8 cellular contexts compared by ENCODE assay signal in the genomic region with DNA sequence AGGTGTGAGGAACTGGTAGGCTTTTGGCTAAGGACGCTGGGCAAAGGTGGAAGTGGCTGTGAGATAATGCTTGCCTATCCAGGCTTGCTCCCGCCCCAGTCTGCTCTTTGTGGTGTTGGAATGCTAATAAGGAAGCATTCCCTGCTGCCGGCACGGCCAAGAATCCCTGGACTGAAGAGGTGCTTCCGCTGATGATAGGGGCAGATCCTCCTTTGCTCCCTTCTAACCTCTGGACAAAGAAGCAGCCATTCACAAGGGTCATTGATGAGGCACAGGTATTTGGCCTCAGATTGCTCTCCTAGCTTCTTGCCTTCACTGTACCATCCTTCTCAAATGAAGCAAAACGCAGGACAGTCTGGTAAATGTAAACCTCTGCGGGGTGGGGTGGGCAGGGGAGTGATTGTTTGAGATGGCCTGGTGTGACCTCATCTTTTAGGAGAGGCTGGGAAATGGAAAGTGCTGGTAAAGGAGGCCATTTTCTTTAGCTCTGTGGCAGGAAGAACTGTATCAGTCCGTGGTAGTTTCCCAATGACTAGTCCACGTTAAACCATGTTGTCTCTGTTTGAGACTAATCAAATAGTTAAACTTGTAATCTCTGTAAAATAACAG. TPM values are rescaled to one million over a fixed set of nuclear protein-coding genes. Genes with fewer than 3 reads are reported as not detected.
A peak's percentile ranks its signal among the peaks of the same experiment; 100 is the strongest.
DNase-seq lines count a peak whose midpoint lies in the region; ATAC-seq and TF ChIP-seq lines count a peak whose summit lies in the region.

No MANE protein-coding gene starts in this region.

- no peak for TF ChIP-seq POLR2A in body of pancreas (IDR thresholded peaks at IDR 0.05)
- no peak for TF ChIP-seq POLR2A in suprapubic skin (IDR thresholded peaks at IDR 0.05)

- DNase-seq in NCI-H510A (lab: John Stamatoyannopoulos, UW) (peak; percentile 29), body of pancreas (peak; percentile 31 to 52 (median 41)), left colon (peak; percentile 81 to 88), suprapubic skin (ENCODE audit: low spot score in 2 of 2) (no peak), T-helper 9 cell (no peak), SKM-1 (lab: John Stamatoyannopoulos, UW; ENCODE audit: unreplicated experiment) (no peak)

- H3K4me1 ChIP-seq in body of pancreas (peaks cover 31% of the 10 kb centered on the region), suprapubic skin (peaks cover 36% of the 10 kb centered on the region)

- TF ChIP-seq EP300 in suprapubic skin (IDR thresholded peaks at IDR 0.05) = no peak

- H3K9me3 ChIP-seq in body of pancreas = no peaks in the 10 kb centered on the region
- no peaks in the 10 kb centered on the region for H3K9me3 ChIP-seq in suprapubic skin

- no peak for ATAC-seq in body of pancreas
- peak; percentile 71 for ATAC-seq in left colon
- ATAC-seq in GM18519 (IDR thresholded peaks at IDR 0.05; ENCODE audit: low FRiP score, unreplicated experiment) = no peak

- intact Hi-C loops in body of pancreas (cut with DNase I) (no loop called here), left colon (cut with DNase I, micrococcal nuclease) (no loop called here)

- H3K27ac ChIP-seq in body of pancreas (peak overlapping the region; percentile 7 to 88 (median 56)), suprapubic skin (peak overlapping the region; percentile 95)

- H3K4me3 ChIP-seq in GM08714 (ENCODE audit: low read length) (peak overlapping the region; percentile 97), body of pancreas (no peak overlapping the region), suprapubic skin (peak overlapping the region; percentile 87)

- no peak for TF ChIP-seq CTCF in body of pancreas (IDR thresholded peaks at IDR 0.05)
- no peak for TF ChIP-seq CTCF in suprapubic skin (IDR thresholded peaks at IDR 0.05)

- 24 to 33% methylated on average over 7 to 9 of the region's 9 CpGs for WGBS in body of pancreas, 2 donors
- WGBS in suprapubic skin = 12% methylated on average over 9 of the region's 9 CpGs

- H3K27me3 ChIP-seq in body of pancreas (no peaks in the 10 kb centered on the region), suprapubic skin (no peaks in the 10 kb centered on the region)

- H3K36me3 ChIP-seq in body of pancreas (replicated peaks in 1 of 2; ENCODE audit: insufficient read depth in 1 of 2, low read depth in 2 of 2) = peaks cover 11 to 12% of the 10 kb centered on the region in 2 donors
- peaks cover 24% of the 10 kb centered on the region for H3K36me3 ChIP-seq in suprapubic skin

RNA-seq across cellular contexts. Expression of gene PGAM1, which starts 1.7 kb away (rescaled TPM):
- total RNA-seq in body of pancreas (10 to 100 TPM; 52.7 to 66.7 TPM), left colon (100 to 1,000 TPM; 216 to 249 TPM), suprapubic skin (100 to 1,000 TPM; 106 to 238 (median 209) TPM)

RNA-seq across cellular contexts. Expression of gene EXOSC1, which starts 18.1 kb away (rescaled TPM):
- total RNA-seq in body of pancreas (10 to 100 TPM; 20.8 to 33.2 TPM), left colon (10 to 100 TPM; 21.7 to 22.6 TPM), suprapubic skin (10 to 100 TPM; 24.0 to 35.1 (median 28.5) TPM)

RNA-seq across cellular contexts. Expression of gene ZDHHC16, which starts 18.3 kb away (rescaled TPM):
- total RNA-seq in body of pancreas = 10 to 100 TPM; 17.5 to 18.2 TPM
- total RNA-seq in left colon = 10 to 100 TPM; 29.1 to 31.5 TPM
- 10 to 100 TPM; 24.5 to 35.8 (median 28.2) TPM for total RNA-seq in suprapubic skin

RNA-seq across cellular contexts. Expression of gene RRP12, which starts 26.5 kb away (rescaled TPM):
- total RNA-seq in body of pancreas (10 to 100 TPM; 13.0 to 22.1 TPM), left colon (10 to 100 TPM; 13.9 to 15.1 TPM), suprapubic skin (10 to 100 TPM; 24.5 to 49.3 (median 48.6) TPM)

Comparison
In these comparisons a context has a peak if more than half of its experiments do, and no peak if none do; other contexts are left out.
1. H3K4me3 ChIP-seq: peak in GM08714 (single experiment) and suprapubic skin (single experiment); none in body of pancreas (0 of 2).
2. DNase-seq: peak in NCI-H510A (single experiment), body of pancreas (4 of 4) and left colon (2 of 2); none in suprapubic skin (0 of 2), T-helper 9 cell (single experiment) and SKM-1 (single experiment).